ENCODE assay signal across 19 cellular contexts in genomic region chr18:2316082-2316481, GRCh38.
A peak's percentile ranks its signal among the peaks of the same experiment; 100 is the strongest.
DNase-seq lines count a peak whose midpoint lies in the region; ATAC-seq, FAIRE-seq and TF ChIP-seq lines count a peak whose summit lies in the region.
"Had no signal": no experiment of that assay in that cellular context is flagged by ENCODE, and none has a peak within 500 bp of the region (broad histone marks: within the 10 kb centered on the region; RNA-seq: fewer than 3 reads in every experiment).

No MANE protein-coding gene starts in this region.

- peak; percentile 36 for DNase-seq in astrocyte (ENCODE audit: low read depth)
- DNase-seq in bronchial epithelial cell (ENCODE audit: low read depth): peak; percentile 56
- no peak for DNase-seq in hepatocyte (ENCODE audit: low spot score)
- DNase-seq in body of pancreas: no peak
- DNase-seq in ureter (ENCODE audit: low spot score): no peak
- no peak for DNase-seq in GM23338 (ENCODE audit: low spot score)
- DNase-seq: CD4-positive, CD25-positive, alpha-beta regulatory T cell; CD8-positive, alpha-beta T cell; DMS153; DND-41; GOT3; HFFc6 had no signal

- no peak for TF ChIP-seq CTCF in astrocyte (IDR thresholded peaks at IDR 0.05; ENCODE audit: insufficient read depth, low read depth, low read length)
- no peak for TF ChIP-seq CTCF in bronchial epithelial cell (IDR thresholded peaks at IDR 0.05; ENCODE audit: insufficient read depth, low read length, severe bottlenecking)
- no peak for TF ChIP-seq CTCF in hepatocyte (IDR thresholded peaks at IDR 0.05; ENCODE audit: poor library complexity)
- no peak for TF ChIP-seq CTCF in body of pancreas (IDR thresholded peaks at IDR 0.05)
- no peak for TF ChIP-seq CTCF in GM23338 (conservative IDR thresholded peaks at IDR 0.05; ENCODE audit: low read depth in 2 of 2)

- no peak overlapping the region for H3K27ac Mint-ChIP-seq in astrocyte (ENCODE audit: unreplicated experiment)
- no peak overlapping the region for H3K27ac Mint-ChIP-seq in GM23338
- H3K27ac Mint-ChIP-seq: B cell; CD4-positive, CD25-positive, alpha-beta regulatory T cell; CD8-positive, alpha-beta T cell; HFFc6 had no signal

- H4K20me1 ChIP-seq in astrocyte (ENCODE audit: insufficient read depth, low read length): no peaks in the 10 kb centered on the region
- no peaks in the 10 kb centered on the region for H4K20me1 ChIP-seq in hepatocyte (ENCODE audit: insufficient read depth, poor library complexity, severe bottlenecking)
- no peaks in the 10 kb centered on the region for H4K20me1 ChIP-seq in GM23338 (replicated peaks; ENCODE audit: insufficient read depth)
- H4K20me1 ChIP-seq: BLaER1 had no signal

- no peaks in the 10 kb centered on the region for H3K27me3 ChIP-seq in astrocyte (ENCODE audit: insufficient read depth, low read length)
- no peaks in the 10 kb centered on the region for H3K27me3 ChIP-seq in bronchial epithelial cell (ENCODE audit: control insufficient read depth, insufficient read depth, low read length)
- H3K27me3 ChIP-seq in hepatocyte: no peaks in the 10 kb centered on the region
- H3K27me3 ChIP-seq in body of pancreas: no peaks in the 10 kb centered on the region
- no peaks in the 10 kb centered on the region for H3K27me3 ChIP-seq in GM23338 (ENCODE audit: insufficient read depth)
- H3K27me3 ChIP-seq: BLaER1 had no signal

- TF ChIP-seq POLR2A in body of pancreas (IDR thresholded peaks at IDR 0.05): no peak

- H3K79me2 ChIP-seq in astrocyte (ENCODE audit: insufficient read depth, low read length): no peaks in the 10 kb centered on the region
- no peaks in the 10 kb centered on the region for H3K79me2 ChIP-seq in hepatocyte
- no peaks in the 10 kb centered on the region for H3K79me2 ChIP-seq in GM23338 (replicated peaks; ENCODE audit: insufficient read depth)

- H3K9me3 ChIP-seq in astrocyte (ENCODE audit: insufficient read depth, low read depth, low read length) (no peaks in the 10 kb centered on the region), hepatocyte (ENCODE audit: low read depth) (no peaks in the 10 kb centered on the region), body of pancreas (no peaks in the 10 kb centered on the region)
- H3K9me3 ChIP-seq: Caco-2, HAP-1 had no signal

- H3K4me1 ChIP-seq in astrocyte (ENCODE audit: insufficient read depth, low read length): no peaks in the 10 kb centered on the region
- H3K4me1 ChIP-seq in hepatocyte (ENCODE audit: insufficient read depth): peaks cover 5% of the 10 kb centered on the region
- H3K4me1 ChIP-seq in body of pancreas: peaks cover 10% of the 10 kb centered on the region
- H3K4me1 ChIP-seq in GM23338 (ENCODE audit: insufficient read depth): 0 out of 2 replicates have a peak, but pooled peaks cover 2% of the 10 kb centered on the region
- H3K4me1 ChIP-seq: HAP-1 had no signal

- no peak overlapping the region for H3K4me2 ChIP-seq in astrocyte (ENCODE audit: low read length)
- H3K4me2 ChIP-seq in hepatocyte: no peak overlapping the region
- H3K4me2 ChIP-seq in GM23338: no peak overlapping the region
- H3K4me2 ChIP-seq: BLaER1 had no signal

- no peak overlapping the region for H3K27ac ChIP-seq in astrocyte (ENCODE audit: low read depth, low read length)
- peak overlapping the region; percentile 36 for H3K27ac ChIP-seq in hepatocyte
- no peak overlapping the region for H3K27ac ChIP-seq in body of pancreas
- H3K27ac ChIP-seq in GM23338 (ENCODE audit: low read depth): no peak overlapping the region
- H3K27ac ChIP-seq: BLaER1, C4-2B had no signal

- 62% methylated on average over 2 of the region's 2 CpGs for WGBS in hepatocyte (ENCODE audit: low lambda C conversion rate, missing lambda C conversion rate)
- 60 to 68% methylated on average over 2 of the region's 2 CpGs for WGBS in body of pancreas, 2 donors

- H3K36me3 ChIP-seq in astrocyte (ENCODE audit: insufficient read depth, low read length): no peaks in the 10 kb centered on the region
- no peaks in the 10 kb centered on the region for H3K36me3 ChIP-seq in bronchial epithelial cell (ENCODE audit: control insufficient read depth, insufficient read depth, low read length)
- H3K36me3 ChIP-seq in hepatocyte (replicated peaks; ENCODE audit: insufficient read depth, low read depth): no peaks in the 10 kb centered on the region
- no peaks in the 10 kb centered on the region for H3K36me3 ChIP-seq in body of pancreas (replicated peaks in 1 of 2; ENCODE audit: insufficient read depth in 1 of 2, low read depth in 2 of 2)
- H3K36me3 ChIP-seq in GM23338 (ENCODE audit: insufficient read depth): no peaks in the 10 kb centered on the region
- H3K36me3 ChIP-seq: BLaER1, HAP-1 had no signal

- H3K9ac ChIP-seq in astrocyte (ENCODE audit: low read length): no peak overlapping the region
- H3K9ac ChIP-seq: BLaER1 had no signal

- FAIRE-seq in astrocyte (lab: Jason Lieb, UNC) (no peak), bronchial epithelial cell (lab: Jason Lieb, UNC) (no peak)
- FAIRE-seq: G401.6, H54 had no signal

- H3K27me3 Mint-ChIP-seq in astrocyte (ENCODE audit: low read depth, unreplicated experiment) (no peaks in the 10 kb centered on the region), GM23338 (ENCODE audit: insufficient read depth, low read depth, poor library complexity) (peaks cover 2% of the 10 kb centered on the region)

- intact Hi-C loops in body of pancreas (cut with DNase I): no loop called here

- ATAC-seq in body of pancreas (no peak), GM23338 (no peak)
- ATAC-seq: CD8-positive, alpha-beta T cell had no signal

- H3K4me3 Mint-ChIP-seq in astrocyte (ENCODE audit: unreplicated experiment) (no peak overlapping the region), GM23338 (no peak overlapping the region)
- H3K4me3 Mint-ChIP-seq: B cell; CD4-positive, CD25-positive, alpha-beta regulatory T cell; CD8-positive, alpha-beta T cell; HFFc6 had no signal

- H3K9me3 Mint-ChIP-seq in astrocyte (ENCODE audit: unreplicated experiment): peaks cover 2% of the 10 kb centered on the region
- H3K9me3 Mint-ChIP-seq in GM23338: no peaks in the 10 kb centered on the region
- H3K9me3 Mint-ChIP-seq: CD8-positive, alpha-beta T cell; HFFc6 had no signal

- H3K4me3 ChIP-seq in astrocyte (ENCODE audit: insufficient read depth, low read depth, low read length): no peak overlapping the region
- H3K4me3 ChIP-seq in bronchial epithelial cell (ENCODE audit: low read depth, low read length): no peak overlapping the region
- H3K4me3 ChIP-seq in hepatocyte: no peak overlapping the region
- no peak overlapping the region for H3K4me3 ChIP-seq in body of pancreas
- H3K4me3 ChIP-seq in GM23338: no peak overlapping the region
- H3K4me3 ChIP-seq: BLaER1, HAP-1 had no signal

- H3K36me3 Mint-ChIP-seq in astrocyte (ENCODE audit: low read depth, unreplicated experiment) (no peaks in the 10 kb centered on the region), GM23338 (ENCODE audit: low read depth) (no peaks in the 10 kb centered on the region)
- H3K36me3 Mint-ChIP-seq: CD4-positive, CD25-positive, alpha-beta regulatory T cell; CD8-positive, alpha-beta T cell had no signal

- H3K4me1 Mint-ChIP-seq in astrocyte (ENCODE audit: low read depth, unreplicated experiment) (peaks cover 10% of the 10 kb centered on the region), GM23338 (peaks cover 2% of the 10 kb centered on the region; the same call in 1 of the 3 replicates)
- H3K4me1 Mint-ChIP-seq: CD4-positive, CD25-positive, alpha-beta regulatory T cell had no signal

- no peak overlapping the region for H2AFZ ChIP-seq in astrocyte (ENCODE audit: low read depth, low read length)
- H2AFZ ChIP-seq in hepatocyte: no peak overlapping the region
- no peak overlapping the region for H2AFZ ChIP-seq in GM23338

- H3F3A ChIP-seq in GM23338 (replicated peaks; ENCODE audit: low read depth): no peaks in the 10 kb centered on the region

- H3K9me2 ChIP-seq in hepatocyte (replicated peaks; ENCODE audit: insufficient read depth) (no peaks in the 10 kb centered on the region), GM23338 (ENCODE audit: insufficient read depth) (no peaks in the 10 kb centered on the region)

TF ChIP-seq in GM23338, 12 proteins besides CTCF, POLR2A, EP300 and RAD21 (continues in another document):
- TF ChIP-seq JUNB (IDR thresholded peaks at IDR 0.05; ENCODE audit: unreplicated experiment) (no peak), POLR2AphosphoS5 (IDR thresholded peaks at IDR 0.05; ENCODE audit: low read depth) (no peak), ZNF114 (CRISPR knock-in tag; IDR thresholded peaks at IDR 0.05) (no peak), EZH2 (IDR thresholded peaks at IDR 0.05; ENCODE audit: low read depth, unreplicated experiment) (no peak), NANOG (IDR thresholded peaks at IDR 0.05; ENCODE audit: borderline replicate concordance) (no peak), ZNF331 (CRISPR knock-in tag; IDR thresholded peaks at IDR 0.05; ENCODE audit: low read depth) (no peak), CREB1 (CRISPR knock-in tag; IDR thresholded peaks at IDR 0.05; ENCODE audit: low read depth) (no peak), STAT1 (IDR thresholded peaks at IDR 0.05; ENCODE audit: unreplicated experiment) (no peak)

Comparison
In these comparisons a context has a peak if more than half of its experiments do, and no peak if none do; other contexts are left out.
1. DNase-seq: peak in astrocyte (single experiment) and bronchial epithelial cell (single experiment); none in hepatocyte (single experiment), body of pancreas (0 of 4), ureter (single experiment) and GM23338 (single experiment).